1 cellular context compared by ENCODE assay signal in the genomic region with DNA sequence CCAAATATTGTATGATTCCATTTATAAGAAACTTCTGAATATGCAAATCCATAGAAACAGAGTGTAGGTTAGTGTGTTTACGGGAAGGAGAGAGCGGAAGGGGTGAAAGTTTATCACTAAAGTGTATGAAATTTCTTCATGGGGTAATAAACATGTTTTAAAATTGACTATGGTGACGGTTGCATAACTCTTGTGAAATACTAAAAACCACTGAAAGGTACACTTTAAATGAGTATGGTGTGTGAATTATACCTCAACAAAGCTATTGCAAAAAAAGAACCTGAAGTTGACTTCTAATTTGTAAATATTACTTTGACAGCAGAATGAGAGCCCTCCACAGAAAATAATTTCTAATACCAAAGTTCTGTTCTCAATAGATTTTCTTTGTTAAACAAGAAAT.
A peak's percentile ranks its signal among the peaks of the same experiment; 100 is the strongest.
TF ChIP-seq lines count a peak whose summit lies in the region.

No MANE protein-coding gene starts in this region.

TF ChIP-seq in K562, 482 proteins besides CTCF, POLR2A, EP300 and RAD21:
- TF ChIP-seq SRSF1 (IDR thresholded peaks at IDR 0.05; ENCODE audit: low read depth, low read length) (no peak), GABPB1 (CRISPR knock-in tag; IDR thresholded peaks at IDR 0.05) (no peak), NR2C2 (CRISPR knock-in tag; IDR thresholded peaks at IDR 0.05) (no peak), NR2C2 (tag; IDR thresholded peaks at IDR 0.05) (no peak), CEBPB (tag; IDR thresholded peaks at IDR 0.05) (peak; percentile 38; the same call in 1 of the 2 replicates)
- TF ChIP-seq, protein P1, sequence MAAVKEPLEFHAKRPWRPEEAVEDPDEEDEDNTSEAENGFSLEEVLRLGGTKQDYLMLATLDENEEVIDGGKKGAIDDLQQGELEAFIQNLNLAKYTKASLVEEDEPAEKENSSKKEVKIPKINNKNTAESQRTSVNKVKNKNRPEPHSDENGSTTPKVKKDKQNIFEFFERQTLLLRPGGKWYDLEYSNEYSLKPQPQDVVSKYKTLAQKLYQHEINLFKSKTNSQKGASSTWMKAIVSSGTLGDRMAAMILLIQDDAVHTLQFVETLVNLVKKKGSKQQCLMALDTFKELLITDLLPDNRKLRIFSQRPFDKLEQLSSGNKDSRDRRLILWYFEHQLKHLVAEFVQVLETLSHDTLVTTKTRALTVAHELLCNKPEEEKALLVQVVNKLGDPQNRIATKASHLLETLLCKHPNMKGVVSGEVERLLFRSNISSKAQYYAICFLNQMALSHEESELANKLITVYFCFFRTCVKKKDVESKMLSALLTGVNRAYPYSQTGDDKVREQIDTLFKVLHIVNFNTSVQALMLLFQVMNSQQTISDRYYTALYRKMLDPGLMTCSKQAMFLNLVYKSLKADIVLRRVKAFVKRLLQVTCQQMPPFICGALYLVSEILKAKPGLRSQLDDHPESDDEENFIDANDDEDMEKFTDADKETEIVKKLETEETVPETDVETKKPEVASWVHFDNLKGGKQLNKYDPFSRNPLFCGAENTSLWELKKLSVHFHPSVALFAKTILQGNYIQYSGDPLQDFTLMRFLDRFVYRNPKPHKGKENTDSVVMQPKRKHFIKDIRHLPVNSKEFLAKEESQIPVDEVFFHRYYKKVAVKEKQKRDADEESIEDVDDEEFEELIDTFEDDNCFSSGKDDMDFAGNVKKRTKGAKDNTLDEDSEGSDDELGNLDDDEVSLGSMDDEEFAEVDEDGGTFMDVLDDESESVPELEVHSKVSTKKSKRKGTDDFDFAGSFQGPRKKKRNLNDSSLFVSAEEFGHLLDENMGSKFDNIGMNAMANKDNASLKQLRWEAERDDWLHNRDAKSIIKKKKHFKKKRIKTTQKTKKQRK (IDR thresholded peaks at IDR 0.05; ENCODE audit: borderline replicate concordance, low read depth, low read length), result no peak
